In genomic region chr15:56187665-56188064, GRCh38 we compare ENCODE assay signal across 16 cellular contexts.
"Had no signal": no experiment of that assay in that cellular context is flagged by ENCODE, and none has a peak within 500 bp of the region (broad histone marks: within the 10 kb centered on the region; RNA-seq: fewer than 3 reads in every experiment).

No MANE protein-coding gene starts in this region.

- H3K27ac Mint-ChIP-seq: activated CD4-positive, alpha-beta T cell treated with anti-CD3 and anti-CD28 coated beads for 36 hours; activated CD8-positive, alpha-beta memory T cell treated with anti-CD3 and anti-CD28 coated beads, Interleukin-2, amount 10 ng/mL, durations not matched to agents 7 days and 5 days; activated naive CD4-positive, alpha-beta T cell treated with anti-CD3 and anti-CD28 coated beads, Interleukin-2, amount 50 U/mL, for 72 hours; nephron; progenitor cell of endocrine pancreas had no signal

- H3K4me1 Mint-ChIP-seq: nephron had no signal

- H3K27me3 ChIP-seq: cardiac muscle cell, SJCRH30, tibial artery had no signal

- H3K27me3 Mint-ChIP-seq: activated CD4-positive, alpha-beta T cell treated with anti-CD3 and anti-CD28 coated beads for 36 hours; activated CD8-positive, alpha-beta memory T cell treated with anti-CD3 and anti-CD28 coated beads, Interleukin-2, amount 10 ng/mL, durations not matched to agents 7 days and 5 days; progenitor cell of endocrine pancreas had no signal

- H3K27ac ChIP-seq: cardiac muscle cell, SJCRH30, tibial artery had no signal

- H3K9me3 Mint-ChIP-seq: activated naive CD4-positive, alpha-beta T cell treated with anti-CD3 and anti-CD28 coated beads, Interleukin-2, amount 50 U/mL, for 72 hours had no signal

- H3K36me3 ChIP-seq: cardiac muscle cell, tibial artery had no signal

- H3K4me1 ChIP-seq: SJCRH30, tibial artery had no signal

- DNase-seq: activated CD4-positive, alpha-beta T cell treated with anti-CD3 and anti-CD28 coated beads for 36 hours; activated CD4-positive, alpha-beta T cell treated with anti-CD3 and anti-CD28 coated beads, Interleukin-2, amount 50 U/mL, for 48 hours; activated CD8-positive, alpha-beta memory T cell treated with anti-CD3 and anti-CD28 coated beads, Interleukin-2, amount 10 ng/mL, durations not matched to agents 7 days and 5 days; activated effector memory CD4-positive, alpha-beta T cell treated with anti-CD3 and anti-CD28 coated beads, Interleukin-2, amount 50 U/mL, for 16 hours; amygdala; erythroblast; SJCRH30; stimulated activated CD4-positive, alpha-beta T cell treated with anti-CD3 and anti-CD28 coated beads, Interleukin-2, amount 100 ng/mL, for 24 hours; stimulated activated naive CD8-positive, alpha-beta T cell treated with anti-CD3 and anti-CD28 coated beads, Interleukin-15, Interleukin-2, amounts not matched to agents 100 U/mL and 50 U/mL, for 24 hours; substantia nigra; T-helper 2 cell; tibial artery had no signal

- H3K4me3 ChIP-seq: cardiac muscle cell, SJCRH30, tibial artery had no signal

- H3K4me3 Mint-ChIP-seq: activated CD4-positive, alpha-beta T cell treated with anti-CD3 and anti-CD28 coated beads for 36 hours; activated CD8-positive, alpha-beta memory T cell treated with anti-CD3 and anti-CD28 coated beads, Interleukin-2, amount 10 ng/mL, durations not matched to agents 7 days and 5 days; nephron had no signal

- ATAC-seq: activated CD4-positive, alpha-beta T cell treated with anti-CD3 and anti-CD28 coated beads for 36 hours; activated CD8-positive, alpha-beta memory T cell treated with anti-CD3 and anti-CD28 coated beads, Interleukin-2, amount 10 ng/mL, durations not matched to agents 7 days and 5 days; activated naive CD4-positive, alpha-beta T cell treated with anti-CD3 and anti-CD28 coated beads, Interleukin-2, amount 50 U/mL, for 72 hours; stimulated activated naive CD8-positive, alpha-beta T cell treated with anti-CD3 and anti-CD28 coated beads, Interleukin-15, Interleukin-2, amounts not matched to agents 100 U/mL and 50 U/mL, for 24 hours had no signal

- H3K9me3 ChIP-seq: SJCRH30, tibial artery had no signal
